In the genomic region with DNA sequence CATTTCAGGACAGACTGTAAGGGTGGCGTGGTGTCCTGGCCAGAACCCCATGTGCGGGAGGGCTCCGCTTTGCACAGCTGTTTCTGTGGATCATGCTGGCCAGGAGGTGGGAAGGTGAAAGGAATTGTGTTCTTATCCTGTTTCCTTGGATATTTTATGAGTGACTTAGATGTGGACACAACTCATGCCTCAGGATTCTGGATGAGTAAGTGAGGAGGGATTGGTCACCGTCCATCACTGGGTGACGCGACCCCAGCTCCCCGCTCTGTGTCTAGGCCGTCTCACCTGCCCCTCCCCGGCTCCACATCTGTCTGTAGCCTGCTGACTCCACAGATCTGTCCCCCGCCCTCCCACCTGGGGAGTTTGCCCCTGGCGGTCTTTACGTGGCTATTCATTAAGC, we compare ENCODE assay signal across 2 cellular contexts.
TF ChIP-seq lines count a peak whose summit lies in the region.

No MANE protein-coding gene starts in this region.

TF ChIP-seq in GM23338, 12 proteins besides CTCF, POLR2A, EP300 and RAD21:
- no peak for TF ChIP-seq ZNF114 (CRISPR knock-in tag; IDR thresholded peaks at IDR 0.05)
- TF ChIP-seq, protein P1, sequence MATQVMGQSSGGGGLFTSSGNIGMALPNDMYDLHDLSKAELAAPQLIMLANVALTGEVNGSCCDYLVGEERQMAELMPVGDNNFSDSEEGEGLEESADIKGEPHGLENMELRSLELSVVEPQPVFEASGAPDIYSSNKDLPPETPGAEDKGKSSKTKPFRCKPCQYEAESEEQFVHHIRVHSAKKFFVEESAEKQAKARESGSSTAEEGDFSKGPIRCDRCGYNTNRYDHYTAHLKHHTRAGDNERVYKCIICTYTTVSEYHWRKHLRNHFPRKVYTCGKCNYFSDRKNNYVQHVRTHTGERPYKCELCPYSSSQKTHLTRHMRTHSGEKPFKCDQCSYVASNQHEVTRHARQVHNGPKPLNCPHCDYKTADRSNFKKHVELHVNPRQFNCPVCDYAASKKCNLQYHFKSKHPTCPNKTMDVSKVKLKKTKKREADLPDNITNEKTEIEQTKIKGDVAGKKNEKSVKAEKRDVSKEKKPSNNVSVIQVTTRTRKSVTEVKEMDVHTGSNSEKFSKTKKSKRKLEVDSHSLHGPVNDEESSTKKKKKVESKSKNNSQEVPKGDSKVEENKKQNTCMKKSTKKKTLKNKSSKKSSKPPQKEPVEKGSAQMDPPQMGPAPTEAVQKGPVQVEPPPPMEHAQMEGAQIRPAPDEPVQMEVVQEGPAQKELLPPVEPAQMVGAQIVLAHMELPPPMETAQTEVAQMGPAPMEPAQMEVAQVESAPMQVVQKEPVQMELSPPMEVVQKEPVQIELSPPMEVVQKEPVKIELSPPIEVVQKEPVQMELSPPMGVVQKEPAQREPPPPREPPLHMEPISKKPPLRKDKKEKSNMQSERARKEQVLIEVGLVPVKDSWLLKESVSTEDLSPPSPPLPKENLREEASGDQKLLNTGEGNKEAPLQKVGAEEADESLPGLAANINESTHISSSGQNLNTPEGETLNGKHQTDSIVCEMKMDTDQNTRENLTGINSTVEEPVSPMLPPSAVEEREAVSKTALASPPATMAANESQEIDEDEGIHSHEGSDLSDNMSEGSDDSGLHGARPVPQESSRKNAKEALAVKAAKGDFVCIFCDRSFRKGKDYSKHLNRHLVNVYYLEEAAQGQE (IDR thresholded peaks at IDR 0.05; ENCODE audit: unreplicated experiment) = no peak
- TF ChIP-seq EZH2 (IDR thresholded peaks at IDR 0.05; ENCODE audit: low read depth, unreplicated experiment) = no peak
- TF ChIP-seq, protein P2, sequence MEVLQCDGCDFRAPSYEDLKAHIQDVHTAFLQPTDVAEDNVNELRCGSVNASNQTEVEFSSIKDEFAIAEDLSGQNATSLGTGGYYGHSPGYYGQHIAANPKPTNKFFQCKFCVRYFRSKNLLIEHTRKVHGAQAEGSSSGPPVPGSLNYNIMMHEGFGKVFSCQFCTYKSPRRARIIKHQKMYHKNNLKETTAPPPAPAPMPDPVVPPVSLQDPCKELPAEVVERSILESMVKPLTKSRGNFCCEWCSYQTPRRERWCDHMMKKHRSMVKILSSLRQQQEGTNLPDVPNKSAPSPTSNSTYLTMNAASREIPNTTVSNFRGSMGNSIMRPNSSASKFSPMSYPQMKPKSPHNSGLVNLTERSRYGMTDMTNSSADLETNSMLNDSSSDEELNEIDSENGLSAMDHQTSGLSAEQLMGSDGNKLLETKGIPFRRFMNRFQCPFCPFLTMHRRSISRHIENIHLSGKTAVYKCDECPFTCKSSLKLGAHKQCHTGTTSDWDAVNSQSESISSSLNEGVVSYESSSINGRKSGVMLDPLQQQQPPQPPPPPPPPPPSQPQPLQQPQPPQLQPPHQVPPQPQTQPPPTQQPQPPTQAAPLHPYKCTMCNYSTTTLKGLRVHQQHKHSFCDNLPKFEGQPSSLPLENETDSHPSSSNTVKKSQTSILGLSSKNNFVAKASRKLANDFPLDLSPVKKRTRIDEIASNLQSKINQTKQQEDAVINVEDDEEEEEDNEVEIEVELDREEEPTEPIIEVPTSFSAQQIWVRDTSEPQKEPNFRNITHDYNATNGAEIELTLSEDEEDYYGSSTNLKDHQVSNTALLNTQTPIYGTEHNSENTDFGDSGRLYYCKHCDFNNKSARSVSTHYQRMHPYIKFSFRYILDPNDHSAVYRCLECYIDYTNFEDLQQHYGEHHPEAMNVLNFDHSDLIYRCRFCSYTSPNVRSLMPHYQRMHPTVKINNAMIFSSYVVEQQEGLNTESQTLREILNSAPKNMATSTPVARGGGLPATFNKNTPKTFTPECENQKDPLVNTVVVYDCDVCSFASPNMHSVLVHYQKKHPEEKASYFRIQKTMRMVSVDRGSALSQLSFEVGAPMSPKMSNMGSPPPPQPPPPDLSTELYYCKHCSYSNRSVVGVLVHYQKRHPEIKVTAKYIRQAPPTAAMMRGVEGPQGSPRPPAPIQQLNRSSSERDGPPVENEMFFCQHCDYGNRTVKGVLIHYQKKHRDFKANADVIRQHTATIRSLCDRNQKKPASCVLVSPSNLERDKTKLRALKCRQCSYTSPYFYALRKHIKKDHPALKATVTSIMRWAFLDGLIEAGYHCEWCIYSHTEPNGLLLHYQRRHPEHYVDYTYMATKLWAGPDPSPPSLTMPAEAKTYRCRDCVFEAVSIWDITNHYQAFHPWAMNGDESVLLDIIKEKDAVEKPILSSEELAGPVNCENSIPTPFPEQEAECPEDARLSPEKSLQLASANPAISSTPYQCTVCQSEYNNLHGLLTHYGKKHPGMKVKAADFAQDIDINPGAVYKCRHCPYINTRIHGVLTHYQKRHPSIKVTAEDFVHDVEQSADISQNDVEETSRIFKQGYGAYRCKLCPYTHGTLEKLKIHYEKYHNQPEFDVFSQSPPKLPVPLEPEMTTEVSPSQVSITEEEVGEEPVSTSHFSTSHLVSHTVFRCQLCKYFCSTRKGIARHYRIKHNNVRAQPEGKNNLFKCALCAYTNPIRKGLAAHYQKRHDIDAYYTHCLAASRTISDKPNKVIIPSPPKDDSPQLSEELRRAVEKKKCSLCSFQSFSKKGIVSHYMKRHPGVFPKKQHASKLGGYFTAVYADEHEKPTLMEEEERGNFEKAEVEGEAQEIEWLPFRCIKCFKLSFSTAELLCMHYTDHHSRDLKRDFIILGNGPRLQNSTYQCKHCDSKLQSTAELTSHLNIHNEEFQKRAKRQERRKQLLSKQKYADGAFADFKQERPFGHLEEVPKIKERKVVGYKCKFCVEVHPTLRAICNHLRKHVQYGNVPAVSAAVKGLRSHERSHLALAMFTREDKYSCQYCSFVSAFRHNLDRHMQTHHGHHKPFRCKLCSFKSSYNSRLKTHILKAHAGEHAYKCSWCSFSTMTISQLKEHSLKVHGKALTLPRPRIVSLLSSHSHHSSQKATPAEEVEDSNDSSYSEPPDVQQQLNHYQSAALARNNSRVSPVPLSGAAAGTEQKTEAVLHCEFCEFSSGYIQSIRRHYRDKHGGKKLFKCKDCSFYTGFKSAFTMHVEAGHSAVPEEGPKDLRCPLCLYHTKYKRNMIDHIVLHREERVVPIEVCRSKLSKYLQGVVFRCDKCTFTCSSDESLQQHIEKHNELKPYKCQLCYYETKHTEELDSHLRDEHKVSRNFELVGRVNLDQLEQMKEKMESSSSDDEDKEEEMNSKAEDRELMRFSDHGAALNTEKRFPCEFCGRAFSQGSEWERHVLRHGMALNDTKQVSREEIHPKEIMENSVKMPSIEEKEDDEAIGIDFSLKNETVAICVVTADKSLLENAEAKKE (CRISPR knock-in tag; IDR thresholded peaks at IDR 0.05) = no peak

TF ChIP-seq in endothelial cell of umbilical vein, 7 proteins besides CTCF, POLR2A, EP300 and RAD21:
- TF ChIP-seq JUN (IDR thresholded peaks at IDR 0.05; ENCODE audit: borderline replicate concordance, insufficient read depth, insufficient read length, low read depth) (no peak), FOS (IDR thresholded peaks at IDR 0.05; ENCODE audit: borderline replicate concordance, insufficient read depth, low read length) (peak; percentile 17)
